In genomic region chr7:135743907-135744789, GRCh38 we compare ENCODE assay signal across 14 cellular contexts. TPM values are rescaled to one million over a fixed set of nuclear protein-coding genes. Genes with fewer than 3 reads are reported as not detected.
A peak's percentile ranks its signal among the peaks of the same experiment; 100 is the strongest.
DNase-seq lines count a peak whose midpoint lies in the region; ATAC-seq and TF ChIP-seq lines count a peak whose summit lies in the region.
"Had no signal": no experiment of that assay in that cellular context is flagged by ENCODE, and none has a peak within 500 bp of the region (broad histone marks: within the 10 kb centered on the region; RNA-seq: fewer than 3 reads in every experiment).

No MANE protein-coding gene starts in this region.

- peak overlapping the region; percentile 8 for H3K27ac Mint-ChIP-seq in type B pancreatic cell
- H3K27ac Mint-ChIP-seq in activated CD8-positive, alpha-beta T cell treated with anti-CD3 and anti-CD28 coated beads, Interleukin-2, amount 10 ng/mL, durations not matched to agents 7 days and 5 days = no peak overlapping the region
- H3K27ac Mint-ChIP-seq in endothelial cell (ENCODE audit: unreplicated experiment) = no peak overlapping the region
- H3K27ac Mint-ChIP-seq: T-helper 2 cell treated with Interferon-gamma antibody and Interleukin-4, amounts not matched to agents 5 μg/mL and 100 μg/mL, for 36 hours had no signal

- no peak overlapping the region for H4K91ac ChIP-seq in neuronal stem cell (ENCODE audit: low read depth, low read length, poor library complexity)

- ATAC-seq in left ventricle myocardium superior = peak; percentile 30
- ATAC-seq in activated CD8-positive, alpha-beta T cell treated with anti-CD3 and anti-CD28 coated beads, Interleukin-2, amount 10 ng/mL, durations not matched to agents 7 days and 5 days = no peak

- H3K9ac ChIP-seq in neuronal stem cell (ENCODE audit: low read depth, low read length, poor library complexity) = no peak overlapping the region

- DNase-seq in NCI-H1436 treated with DMSO at 0.1 percent for 48 hours (lab: John Stamatoyannopoulos, UW) (peak; percentile 2), NCI-H1436 (lab: John Stamatoyannopoulos, UW) (no peak), brain microvascular endothelial cell (no peak), left ventricle myocardium superior (peak; percentile 50), type B pancreatic cell (ENCODE audit: extremely low spot score, unreplicated experiment) (no peak), endothelial cell (ENCODE audit: low spot score) (no peak), neuronal stem cell (ENCODE audit: low spot score) (no peak)
- DNase-seq in activated CD8-positive, alpha-beta T cell treated with anti-CD3 and anti-CD28 coated beads, Interleukin-2, amount 10 ng/mL, durations not matched to agents 7 days and 5 days = no peak
- DNase-seq: NCI-H748 treated with DMSO at 0.1 percent for 48 hours; stimulated activated CD4-positive, alpha-beta T cell treated with anti-CD3 and anti-CD28 coated beads, Interleukin-4, amount 100 ng/mL, for 4 hours; upper lobe of left lung had no signal

- no peak overlapping the region for H2BK5ac ChIP-seq in neuronal stem cell (ENCODE audit: low read length)

- H3K14ac ChIP-seq in neuronal stem cell (ENCODE audit: low read length) = no peak overlapping the region

- intact Hi-C loops in left ventricle myocardium superior (cut with micrococcal nuclease) = no loop called here

- H3K18ac ChIP-seq in neuronal stem cell (ENCODE audit: low read length) = no peak overlapping the region

- H3K23ac ChIP-seq in neuronal stem cell (ENCODE audit: low read depth, low read length, poor library complexity) = no peak overlapping the region

- H3K27me3 Mint-ChIP-seq in type B pancreatic cell (peaks cover 4% of the 10 kb centered on the region), endothelial cell (ENCODE audit: unreplicated experiment) (no peaks in the 10 kb centered on the region)
- no peaks in the 10 kb centered on the region for H3K27me3 Mint-ChIP-seq in activated CD8-positive, alpha-beta T cell treated with anti-CD3 and anti-CD28 coated beads, Interleukin-2, amount 10 ng/mL, durations not matched to agents 7 days and 5 days (ENCODE audit: low read depth)

- H2AFZ ChIP-seq in neuronal stem cell (ENCODE audit: low read length) = no peak overlapping the region

- POLR2A ChIA-PET in activated CD8-positive, alpha-beta T cell treated with anti-CD3 and anti-CD28 coated beads, Interleukin-2, amount 10 ng/mL, durations not matched to agents 7 days and 5 days (lab: Charles Lee) = no interaction called here

- CTCF ChIA-PET in activated CD8-positive, alpha-beta T cell treated with anti-CD3 and anti-CD28 coated beads, Interleukin-2, amount 10 ng/mL, durations not matched to agents 7 days and 5 days (lab: Charles Lee) = interaction anchor here (1.2 kb wide), 1 partner anchor 9 kb away, joined by 3 read pairs; no protein-coding TSS in a partner anchor

- H3K79me1 ChIP-seq in neuronal stem cell (ENCODE audit: low read depth, low read length) = no peaks in the 10 kb centered on the region

- no peaks in the 10 kb centered on the region for H3K36me3 Mint-ChIP-seq in type B pancreatic cell
- no peaks in the 10 kb centered on the region for H3K36me3 Mint-ChIP-seq in activated CD8-positive, alpha-beta T cell treated with anti-CD3 and anti-CD28 coated beads, Interleukin-2, amount 10 ng/mL, durations not matched to agents 7 days and 5 days (ENCODE audit: low read depth)
- no peaks in the 10 kb centered on the region for H3K36me3 Mint-ChIP-seq in endothelial cell (ENCODE audit: low read depth, unreplicated experiment)

- H3K4me3 Mint-ChIP-seq in type B pancreatic cell = no peak overlapping the region
- H3K4me3 Mint-ChIP-seq in activated CD8-positive, alpha-beta T cell treated with anti-CD3 and anti-CD28 coated beads, Interleukin-2, amount 10 ng/mL, durations not matched to agents 7 days and 5 days = no peak overlapping the region
- no peak overlapping the region for H3K4me3 Mint-ChIP-seq in endothelial cell (ENCODE audit: unreplicated experiment)
- H3K4me3 Mint-ChIP-seq: T-helper 2 cell treated with Interferon-gamma antibody and Interleukin-4, amounts not matched to agents 5 μg/mL and 100 μg/mL, for 36 hours had no signal

- H3K4me3 ChIP-seq in brain microvascular endothelial cell (ENCODE audit: low read depth, low read length) (no peak overlapping the region), neuronal stem cell (ENCODE audit: low read length in 2 of 2) (no peak overlapping the region)
- H3K4me3 ChIP-seq: ovary, upper lobe of left lung had no signal

- no peaks in the 10 kb centered on the region for H3K9me3 ChIP-seq in neuronal stem cell (replicated peaks in 1 of 2; ENCODE audit: control insufficient read depth in 2 of 2, insufficient read depth in 1 of 2, low read depth in 1 of 2, low read length in 2 of 2)
- H3K9me3 ChIP-seq: ovary, upper lobe of left lung had no signal

- H3K4ac ChIP-seq in neuronal stem cell (ENCODE audit: low read length) = no peak overlapping the region

- no peak overlapping the region for H2BK15ac ChIP-seq in neuronal stem cell (ENCODE audit: low read length)

- WGBS in neuronal stem cell (ENCODE audit: extremely low coverage in 2 of 2, insufficient read length in 2 of 2, insufficient replicate concordance in 1 of 2), 2 donors = no CpG with 5 or more reads among the region's 14 CpGs

- H2BK120ac ChIP-seq in neuronal stem cell (ENCODE audit: low read depth, low read length) = no peak overlapping the region

- H2BK12ac ChIP-seq in neuronal stem cell (ENCODE audit: low read length) = no peak overlapping the region

- H3K36me3 ChIP-seq in brain microvascular endothelial cell (replicated peaks) (no peaks in the 10 kb centered on the region), neuronal stem cell (replicated peaks in 1 of 2; ENCODE audit: control insufficient read depth in 2 of 2, insufficient read depth in 2 of 2, low read length in 2 of 2) (no peaks in the 10 kb centered on the region)
- H3K36me3 ChIP-seq: ovary, upper lobe of left lung had no signal

- H2AK5ac ChIP-seq in neuronal stem cell (ENCODE audit: low read depth, low read length) = no peak overlapping the region

- TF ChIP-seq CTCF in brain microvascular endothelial cell (IDR thresholded peaks at IDR 0.05; ENCODE audit: low read depth, low read length, missing control alignments) (no peak), type B pancreatic cell (conservative IDR thresholded peaks at IDR 0.05) (no peak), endothelial cell (IDR thresholded peaks at IDR 0.05; ENCODE audit: unreplicated experiment) (no peak)

- peak overlapping the region; percentile 20 for H3K27ac ChIP-seq in brain microvascular endothelial cell
- no peak overlapping the region for H3K27ac ChIP-seq in neuronal stem cell (replicated peaks; ENCODE audit: low read length)
- H3K27ac ChIP-seq: ovary, upper lobe of left lung had no signal

- peaks cover 8% of the 10 kb centered on the region for H3K4me1 Mint-ChIP-seq in type B pancreatic cell (ENCODE audit: unreplicated experiment)
- no peaks in the 10 kb centered on the region for H3K4me1 Mint-ChIP-seq in activated CD8-positive, alpha-beta T cell treated with anti-CD3 and anti-CD28 coated beads, Interleukin-2, amount 10 ng/mL, durations not matched to agents 7 days and 5 days (ENCODE audit: low read depth)
- peaks cover 6% of the 10 kb centered on the region for H3K4me1 Mint-ChIP-seq in endothelial cell (ENCODE audit: unreplicated experiment)

- no peak overlapping the region for H4K8ac ChIP-seq in neuronal stem cell (ENCODE audit: low read depth, low read length)

- H3K27me3 ChIP-seq in brain microvascular endothelial cell (replicated peaks) = no peaks in the 10 kb centered on the region
- H3K27me3 ChIP-seq in neuronal stem cell (ENCODE audit: control insufficient read depth in 3 of 3, insufficient read depth in 3 of 3, low read depth in 1 of 3, low read length in 3 of 3) = peaks cover 0 to 4% (median 0%) of the 10 kb centered on the region in 3 experiments
- H3K27me3 ChIP-seq: ovary, upper lobe of left lung had no signal

- no peak overlapping the region for H3K4me2 ChIP-seq in neuronal stem cell (ENCODE audit: insufficient read depth, low read length, poor library complexity, severe bottlenecking)

- H3K9me3 Mint-ChIP-seq in type B pancreatic cell = no peaks in the 10 kb centered on the region
- no peaks in the 10 kb centered on the region for H3K9me3 Mint-ChIP-seq in activated CD8-positive, alpha-beta T cell treated with anti-CD3 and anti-CD28 coated beads, Interleukin-2, amount 10 ng/mL, durations not matched to agents 7 days and 5 days (ENCODE audit: insufficient read depth)
- H3K9me3 Mint-ChIP-seq in endothelial cell (ENCODE audit: unreplicated experiment) = no peaks in the 10 kb centered on the region
- H3K9me3 Mint-ChIP-seq: T-helper 2 cell treated with Interferon-gamma antibody and Interleukin-4, amounts not matched to agents 5 μg/mL and 100 μg/mL, for 36 hours had no signal

- H3K4me1 ChIP-seq in neuronal stem cell (ENCODE audit: control insufficient read depth in 2 of 2, insufficient read depth in 1 of 2, low read depth in 1 of 2, low read length in 2 of 2) = peaks cover 0 to 4% of the 10 kb centered on the region in 2 donors

- in situ Hi-C loops in brain microvascular endothelial cell (cut with HindIII; ENCODE audit: low pct_ligation_motif_present, low sequenced_read_pairs) = no loop called here

RNA-seq across cellular contexts. Expression of gene FAM180A, which starts 4.5 kb away (rescaled TPM):
- total RNA-seq in left ventricle myocardium superior (11.4 TPM), type B pancreatic cell (ENCODE audit: low replicate concordance) (0.14 TPM in 1 of 2 replicates, not detected in the other), endothelial cell (ENCODE audit: unreplicated experiment) (not detected)
- total RNA-seq in activated CD8-positive, alpha-beta T cell treated with anti-CD3 and anti-CD28 coated beads, Interleukin-2, amount 10 ng/mL, durations not matched to agents 7 days and 5 days = not detected
- polyA plus RNA-seq in neuronal stem cell (2013, experiment 1 of 2) = not detected
- polyA plus RNA-seq in neuronal stem cell (2013, experiment 2 of 2) = not detected

RNA-seq across cellular contexts. Expression of gene SLC13A4, which starts 16.2 kb away (rescaled TPM):
- total RNA-seq in left ventricle myocardium superior (0.15 TPM), type B pancreatic cell (ENCODE audit: low replicate concordance) (5.2 and 11.3 TPM in 2 replicates), endothelial cell (ENCODE audit: unreplicated experiment) (not detected)
- total RNA-seq in activated CD8-positive, alpha-beta T cell treated with anti-CD3 and anti-CD28 coated beads, Interleukin-2, amount 10 ng/mL, durations not matched to agents 7 days and 5 days = not detected
- polyA plus RNA-seq in neuronal stem cell (2013, experiment 1 of 2) = 5.0 TPM
- 4.6 TPM for polyA plus RNA-seq in neuronal stem cell (2013, experiment 2 of 2)
- total RNA-seq: A172 had no signal

Comparison
In these comparisons a context has a peak if more than half of its experiments do, and no peak if none do; other contexts are left out.
1. DNase-seq: peak in NCI-H1436 treated with DMSO at 0.1 percent for 48 hours (single experiment) and left ventricle myocardium superior (single experiment); none in NCI-H1436 (single experiment), brain microvascular endothelial cell (single experiment), type B pancreatic cell (single experiment), activated CD8-positive, alpha-beta T cell treated with anti-CD3 and anti-CD28 coated beads, Interleukin-2, amount 10 ng/mL, durations not matched to agents 7 days and 5 days (single experiment), endothelial cell (single experiment) and neuronal stem cell (single experiment).
2. RNA of gene FAM180A, which starts 4.5 kb away (total RNA-seq): 11.4 TPM in left ventricle myocardium superior (single experiment); 0.14 TPM in type B pancreatic cell, not detected in activated CD8-positive, alpha-beta T cell treated with anti-CD3 and anti-CD28 coated beads, Interleukin-2, amount 10 ng/mL, durations not matched to agents 7 days and 5 days and not detected in endothelial cell (single experiment); every median in the first group is over 10 times any median in the second.